In the genomic region with DNA sequence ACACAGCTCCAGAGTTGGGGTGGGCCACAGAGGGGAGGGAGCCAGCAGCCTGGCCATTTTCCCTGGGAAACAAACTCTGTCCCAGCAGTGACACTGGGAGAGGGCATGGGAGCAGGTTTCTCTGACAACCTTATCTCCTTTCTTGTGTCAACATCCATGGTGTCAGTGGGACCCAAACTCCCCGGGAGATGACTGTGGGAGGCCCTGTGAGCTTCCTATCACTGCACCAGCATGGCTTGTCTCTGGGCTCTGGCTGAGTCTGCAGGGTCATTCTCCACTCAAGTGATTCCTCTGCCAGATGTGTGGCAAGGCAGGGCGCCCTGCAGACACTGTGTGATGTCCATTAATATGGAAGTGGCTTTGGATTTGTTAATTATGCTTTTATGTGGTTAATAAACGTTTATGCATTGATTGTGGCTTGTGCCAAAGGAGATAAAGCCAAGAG, we compare ENCODE assay signal across 20 cellular contexts. TPM values are rescaled to one million over a fixed set of nuclear protein-coding genes. Genes with fewer than 3 reads are reported as not detected.
"Had no signal": no experiment of that assay in that cellular context is flagged by ENCODE, and none has a peak within 500 bp of the region (broad histone marks: within the 10 kb centered on the region; RNA-seq: fewer than 3 reads in every experiment).

No MANE protein-coding gene starts in this region.

- H3K27ac Mint-ChIP-seq: activated B cell treated with CpG ODN at 0.5 μM for 24 hours; activated CD4-positive, alpha-beta memory T cell treated with anti-CD3 and anti-CD28 coated beads, Interleukin-2, amount 10 ng/mL, durations not matched to agents 7 days and 5 days; activated CD8-positive, alpha-beta memory T cell treated with anti-CD3 and anti-CD28 coated beads, Interleukin-2, amount 10 ng/mL, durations not matched to agents 7 days and 5 days; activated naive CD8-positive, alpha-beta T cell treated with anti-CD3 and anti-CD28 coated beads, Interleukin-2, amount 50 U/mL, for 24 hours; activated T-helper 2 cell treated with anti-CD3 and anti-CD28 coated beads, Interferon-gamma antibody, Interleukin-2, Interleukin-4, amounts not matched to agents 10 μg/mL and 5 μg/mL and 100 μg/mL, durations not matched to agents 14 hours and 24 hours and 36 hours; nephron; stimulated activated naive CD8-positive, alpha-beta T cell treated with anti-CD3 and anti-CD28 coated beads, Interleukin-15, Interleukin-2, amounts not matched to agents 100 ng/mL and 50 ng/mL, for 24 hours had no signal

- H3K4me1 Mint-ChIP-seq: activated CD4-positive, alpha-beta memory T cell treated with anti-CD3 and anti-CD28 coated beads, Interleukin-2, amount 10 ng/mL, durations not matched to agents 7 days and 5 days; activated CD8-positive, alpha-beta memory T cell treated with anti-CD3 and anti-CD28 coated beads, Interleukin-2, amount 10 ng/mL, durations not matched to agents 7 days and 5 days; central memory CD8-positive, alpha-beta T cell had no signal

- DNase-seq: activated B cell treated with CpG ODN at 0.5 μM for 24 hours; activated CD8-positive, alpha-beta memory T cell treated with anti-CD3 and anti-CD28 coated beads, Interleukin-2, amount 10 ng/mL, durations not matched to agents 7 days and 5 days; activated naive CD4-positive, alpha-beta T cell treated with Interleukin-2 at 50 U/mL for 16 hours; activated T-cell treated with anti-CD3 and anti-CD28 coated beads, Interleukin-2, amount 50 U/mL, for 1 hour; hippocampal formation; midbrain had no signal

- H3K9me3 ChIP-seq: tibial nerve, uterus had no signal

- H3K4me3 ChIP-seq: coronary artery, tibial nerve, uterus had no signal

- FAIRE-seq: endometrium had no signal

- H3K36me3 Mint-ChIP-seq: activated CD8-positive, alpha-beta memory T cell treated with anti-CD3 and anti-CD28 coated beads, Interleukin-2, amount 10 ng/mL, durations not matched to agents 7 days and 5 days had no signal

- H3K4me1 ChIP-seq: tibial nerve, uterus had no signal

- ATAC-seq: activated CD8-positive, alpha-beta memory T cell treated with anti-CD3 and anti-CD28 coated beads, Interleukin-2, amount 10 ng/mL, durations not matched to agents 7 days and 5 days; activated naive CD8-positive, alpha-beta T cell treated with anti-CD3 and anti-CD28 coated beads, Interleukin-2, amount 50 U/mL, for 24 hours had no signal

- H3K36me3 ChIP-seq: brain microvascular endothelial cell, tibial nerve, uterus had no signal

- H3K4me3 Mint-ChIP-seq: activated B cell treated with CpG ODN at 0.5 μM for 24 hours; activated CD4-positive, alpha-beta memory T cell treated with anti-CD3 and anti-CD28 coated beads, Interleukin-2, amount 10 ng/mL, durations not matched to agents 7 days and 5 days; activated CD8-positive, alpha-beta memory T cell treated with anti-CD3 and anti-CD28 coated beads, Interleukin-2, amount 10 ng/mL, durations not matched to agents 7 days and 5 days; activated naive CD8-positive, alpha-beta T cell treated with anti-CD3 and anti-CD28 coated beads, Interleukin-2, amount 50 U/mL, for 24 hours; central memory CD8-positive, alpha-beta T cell; nephron; stimulated activated naive CD8-positive, alpha-beta T cell treated with anti-CD3 and anti-CD28 coated beads, Interleukin-15, Interleukin-2, amounts not matched to agents 100 ng/mL and 50 ng/mL, for 24 hours had no signal

- H3K27ac ChIP-seq: brain microvascular endothelial cell, coronary artery, tibial nerve, uterus had no signal

- H3K9me3 Mint-ChIP-seq: activated B cell treated with CpG ODN at 0.5 μM for 24 hours; activated CD4-positive, alpha-beta memory T cell treated with anti-CD3 and anti-CD28 coated beads, Interleukin-2, amount 10 ng/mL, durations not matched to agents 7 days and 5 days; activated naive CD8-positive, alpha-beta T cell treated with anti-CD3 and anti-CD28 coated beads, Interleukin-2, amount 50 U/mL, for 24 hours; activated T-helper 2 cell treated with anti-CD3 and anti-CD28 coated beads, Interferon-gamma antibody, Interleukin-2, Interleukin-4, amounts not matched to agents 10 μg/mL and 5 μg/mL and 100 μg/mL, durations not matched to agents 14 hours and 24 hours and 36 hours; central memory CD8-positive, alpha-beta T cell; nephron; stimulated activated naive CD8-positive, alpha-beta T cell treated with anti-CD3 and anti-CD28 coated beads, Interleukin-15, Interleukin-2, amounts not matched to agents 100 ng/mL and 50 ng/mL, for 24 hours had no signal

RNA-seq across cellular contexts. Expression of a gene that starts 10.1 kb away (rescaled TPM):
- total RNA-seq: activated B cell treated with CpG ODN at 0.5 μM for 24 hours; activated CD4-positive, alpha-beta memory T cell treated with anti-CD3 and anti-CD28 coated beads, Interleukin-2, amount 10 ng/mL, durations not matched to agents 7 days and 5 days; activated CD8-positive, alpha-beta memory T cell treated with anti-CD3 and anti-CD28 coated beads, Interleukin-2, amount 10 ng/mL, durations not matched to agents 7 days and 5 days; left lobe of liver; mammary epithelial cell; skeletal muscle tissue; tibial nerve; uterus had no signal
